Comparison of ENCODE assay signal across 8 cellular contexts in the genomic region with DNA sequence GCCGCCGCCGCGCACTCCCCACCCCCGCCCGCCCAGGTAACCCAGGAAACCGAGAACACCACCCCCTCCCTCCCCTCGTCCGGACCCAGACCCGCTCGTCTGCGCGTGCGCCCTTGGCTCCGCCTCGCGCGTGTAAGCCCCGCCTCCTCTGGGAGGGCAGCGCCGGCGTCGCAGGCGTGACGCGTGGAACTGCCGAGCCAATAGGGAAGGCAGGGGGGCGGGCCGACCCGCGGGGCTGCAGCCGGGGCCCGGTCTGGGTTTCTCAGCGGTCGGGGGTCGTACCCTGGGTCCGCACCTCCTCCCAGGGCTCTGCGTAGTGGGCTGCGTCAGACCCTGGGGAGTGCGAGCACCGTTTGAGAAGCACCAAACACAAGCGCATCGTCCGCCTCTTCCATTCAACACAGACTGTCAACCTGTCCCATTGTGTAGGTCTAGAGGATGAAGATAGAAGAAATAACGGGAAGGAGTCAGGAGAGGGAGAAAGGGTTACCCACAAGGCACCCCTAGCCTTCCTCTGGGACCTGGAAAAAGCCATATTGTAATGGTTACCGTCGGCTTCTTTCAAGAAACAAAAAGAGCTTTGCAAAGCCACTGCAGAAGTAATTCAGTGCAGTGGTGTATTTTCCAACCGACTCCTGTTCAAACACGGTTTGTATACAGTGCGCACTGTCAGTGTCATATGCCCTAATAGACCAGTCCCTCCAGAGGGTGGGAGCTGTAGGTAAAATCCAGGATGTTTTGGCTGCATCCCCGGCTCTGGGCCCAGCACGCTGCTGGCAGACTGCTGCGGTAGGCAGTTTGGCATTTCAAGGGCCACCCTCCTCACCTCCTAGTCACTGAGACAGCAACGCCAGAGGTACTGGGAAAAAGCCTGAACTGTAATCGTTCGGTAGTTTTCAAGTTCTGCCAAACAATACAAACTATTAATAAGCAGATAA. TPM values are rescaled to one million over a fixed set of nuclear protein-coding genes. Genes with fewer than 3 reads are reported as not detected.
DNase-seq lines count a peak whose midpoint lies in the region; ATAC-seq, FAIRE-seq and TF ChIP-seq lines count a peak whose summit lies in the region.

No MANE protein-coding gene starts in this region.

- TF ChIP-seq CTCF in BE2C (IDR thresholded peaks at IDR 0.05; ENCODE audit: low read depth, low read length), result no peak

- H3K27ac ChIP-seq in cingulate gyrus (ENCODE audit: low read depth, low read length), result peak overlapping the region; percentile 94

- peak; percentile 77 for ATAC-seq in HG03442 (IDR thresholded peaks at IDR 0.05; ENCODE audit: unreplicated experiment)
- ATAC-seq in left colon, result peak; percentile 94

- H3K36me3 ChIP-seq in BE2C, result no peaks in the 10 kb centered on the region

- no peaks in the 10 kb centered on the region for H3K9me3 ChIP-seq in BE2C

- 0 out of 2 replicates have a peak, but pooled peaks cover 4% of the 10 kb centered on the region for H3K4me1 ChIP-seq in BE2C

- peak; percentile 96 for FAIRE-seq in GM19239 (lab: Jason Lieb, UNC)

- DNase-seq in BE2C (peak; percentile 98), GM19239 (ENCODE audit: insufficient read length, low spot score) (peak; percentile 56), NCI-H524 (lab: John Stamatoyannopoulos, UW) (peak; percentile 84 to 93), left colon (peak; percentile 93 to 96)
- peak; percentile 96 to 97 for DNase-seq in activated CD4-positive, alpha-beta T cell treated with anti-CD3 and anti-CD28 coated beads for 4 hours
- DNase-seq in stimulated activated CD4-positive, alpha-beta T cell treated with anti-CD3 and anti-CD28 coated beads, Interleukin-1b, Interleukin-23, amount 100 ng/mL, for 4 hours (ENCODE audit: low read depth in 2 of 2), result peak; percentile 96 to 97

- H3K4me3 ChIP-seq in BE2C (ENCODE audit: low read depth, low read length), result peak overlapping the region; percentile 87

- intact Hi-C loops in left colon (cut with DNase I, micrococcal nuclease), result loop anchor here in 1 of 2 donors (5.0 kb wide), 1 partner anchor 105 kb away; no protein-coding TSS in a partner anchor

- no peaks in the 10 kb centered on the region for H3K27me3 ChIP-seq in BE2C

RNA-seq across cellular contexts. Expression of gene LYST, which starts 0.5 kb away (rescaled TPM):
- polyA plus RNA-seq in BE2C (2012; ENCODE audit: insufficient read depth, insufficient read length, low read depth), result 8.4 TPM
- 10 to 100 TPM; 22.4 to 31.1 TPM for total RNA-seq in left colon

Comparison
In these comparisons a context has a peak if more than half of its experiments do, and no peak if none do; other contexts are left out.
1. Peak in every context shown above with its lines: DNase-seq, ATAC-seq, H3K4me3 ChIP-seq and H3K27ac ChIP-seq.